Comparison of ENCODE assay signal across 18 cellular contexts in the genomic region with DNA sequence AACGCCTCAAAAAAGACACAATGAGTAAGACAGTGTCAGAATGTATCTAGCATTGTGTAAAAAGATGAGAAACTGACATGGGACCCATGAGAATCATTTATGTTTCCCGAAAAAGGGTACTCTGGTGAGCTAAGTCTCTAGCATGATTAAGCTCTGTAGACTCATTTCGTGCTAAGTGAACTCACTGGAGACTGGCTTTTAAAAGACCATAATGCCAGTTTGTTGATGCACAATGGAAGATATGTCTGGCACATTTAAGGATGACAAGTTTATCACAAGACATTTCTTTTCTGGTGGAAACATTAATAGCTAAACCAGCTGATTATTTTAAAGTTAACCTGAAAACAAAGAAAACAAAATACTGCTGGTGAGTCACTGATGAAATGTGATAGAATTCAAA.
DNase-seq lines count a peak whose midpoint lies in the region; ATAC-seq and TF ChIP-seq lines count a peak whose summit lies in the region.
"Had no signal": no experiment of that assay in that cellular context is flagged by ENCODE, and none has a peak within 500 bp of the region (broad histone marks: within the 10 kb centered on the region; RNA-seq: fewer than 3 reads in every experiment).

No MANE protein-coding gene starts in this region.

- H3K4me1 Mint-ChIP-seq in effector memory CD8-positive, alpha-beta T cell (ENCODE audit: low read depth in 2 of 2), result no peaks in the 10 kb centered on the region
- H3K4me1 Mint-ChIP-seq: CD4-positive, CD25-positive, alpha-beta regulatory T cell had no signal

- H3K9me3 Mint-ChIP-seq in effector memory CD8-positive, alpha-beta T cell, result no peaks in the 10 kb centered on the region

- 67% methylated on average over 3 of the region's 3 CpGs for WGBS in smooth muscle cell (ENCODE audit: low lambda C conversion rate)

- DNase-seq in Caki2 (ENCODE audit: low read depth) (peak; percentile 65), astrocyte of the hippocampus (ENCODE audit: low read depth, low spot score) (peak; percentile 26), inferior parietal cortex (ENCODE audit: extremely low spot score) (peak; percentile 25), smooth muscle cell (lab: John Stamatoyannopoulos, UW; ENCODE audit: unreplicated experiment) (no peak), NCI-H128 (lab: John Stamatoyannopoulos, UW; ENCODE audit: unreplicated experiment) (no peak), G401 (ENCODE audit: low spot score) (no peak)
- no peak for DNase-seq in effector memory CD8-positive, alpha-beta T cell
- DNase-seq: ACHN; CD4-positive, CD25-positive, alpha-beta regulatory T cell; H7; MG63; NCI-H1092 treated with DMSO at 0.1 percent for 48 hours; NCI-H187 treated with DMSO at 0.1 percent for 48 hours; NCI-H748 treated with DMSO at 0.1 percent for 48 hours had no signal

- H3K9me3 ChIP-seq in smooth muscle cell (replicated peaks; ENCODE audit: low read depth), result no peaks in the 10 kb centered on the region
- H3K9me3 ChIP-seq: MG63 had no signal

- H3K4me2 ChIP-seq in smooth muscle cell, result no peak overlapping the region
- H3K4me2 ChIP-seq: KMS-11 had no signal

- H3K79me2 ChIP-seq in smooth muscle cell (ENCODE audit: low read depth), result no peaks in the 10 kb centered on the region

- H3K9ac ChIP-seq in smooth muscle cell (ENCODE audit: low read depth), result no peak overlapping the region
- H3K9ac ChIP-seq: KMS-11 had no signal

- H3K27me3 ChIP-seq in smooth muscle cell (ENCODE audit: low read depth), result no peaks in the 10 kb centered on the region
- H3K27me3 ChIP-seq: MG63 had no signal

- no peak overlapping the region for H3K27ac Mint-ChIP-seq in effector memory CD8-positive, alpha-beta T cell
- H3K27ac Mint-ChIP-seq: CD4-positive, CD25-positive, alpha-beta regulatory T cell had no signal

- peak overlapping the region; percentile 47 for H3K27ac ChIP-seq in smooth muscle cell (ENCODE audit: low read depth)
- H3K27ac ChIP-seq: KMS-11 had no signal

- no peaks in the 10 kb centered on the region for H3K4me1 ChIP-seq in smooth muscle cell (ENCODE audit: low read depth)

- H2AFZ ChIP-seq in smooth muscle cell (ENCODE audit: low read depth), result no peak overlapping the region

- H3K4me3 Mint-ChIP-seq in effector memory CD8-positive, alpha-beta T cell, result no peak overlapping the region
- H3K4me3 Mint-ChIP-seq: CD4-positive, CD25-positive, alpha-beta regulatory T cell had no signal

- in situ Hi-C loops in Caki2 (cut with HindIII; ENCODE audit: low pct_unique_long_range_greater_than_20kb, low sequenced_read_pairs) (no loop called here), G401 (cut with HindIII; ENCODE audit: low sequenced_read_pairs) (no loop called here)

- H3K36me3 Mint-ChIP-seq in effector memory CD8-positive, alpha-beta T cell (ENCODE audit: insufficient read depth), result no peaks in the 10 kb centered on the region

- ATAC-seq in effector memory CD8-positive, alpha-beta T cell (replicated peaks), result no peak
- ATAC-seq: HepG2, Panc1, Right ventricle myocardium inferior had no signal

- no peaks in the 10 kb centered on the region for H3K36me3 ChIP-seq in smooth muscle cell (ENCODE audit: low read depth)
- H3K36me3 ChIP-seq: MG63 had no signal

- TF ChIP-seq CTCF in smooth muscle cell (IDR thresholded peaks at IDR 0.05; ENCODE audit: borderline replicate concordance, insufficient read depth, poor library complexity, severe bottlenecking), result no peak

- no peaks in the 10 kb centered on the region for H3F3A ChIP-seq in smooth muscle cell (ENCODE audit: low read depth)

- no peaks in the 10 kb centered on the region for H4K20me1 ChIP-seq in smooth muscle cell (ENCODE audit: low read depth)

- H3K4me3 ChIP-seq in smooth muscle cell, result no peak overlapping the region
- H3K4me3 ChIP-seq: MG63 had no signal

- no peaks in the 10 kb centered on the region for H3K27me3 Mint-ChIP-seq in effector memory CD8-positive, alpha-beta T cell
- H3K27me3 Mint-ChIP-seq: CD4-positive, CD25-positive, alpha-beta regulatory T cell had no signal

Comparison
In these comparisons a context has a peak if more than half of its experiments do, and no peak if none do; other contexts are left out.
1. DNase-seq: peak in Caki2 (single experiment), astrocyte of the hippocampus (single experiment) and inferior parietal cortex (single experiment); none in smooth muscle cell (single experiment), NCI-H128 (single experiment), G401 (single experiment) and effector memory CD8-positive, alpha-beta T cell (0 of 3).